Comparison of ENCODE assay signal across 7 cellular contexts in the genomic region with DNA sequence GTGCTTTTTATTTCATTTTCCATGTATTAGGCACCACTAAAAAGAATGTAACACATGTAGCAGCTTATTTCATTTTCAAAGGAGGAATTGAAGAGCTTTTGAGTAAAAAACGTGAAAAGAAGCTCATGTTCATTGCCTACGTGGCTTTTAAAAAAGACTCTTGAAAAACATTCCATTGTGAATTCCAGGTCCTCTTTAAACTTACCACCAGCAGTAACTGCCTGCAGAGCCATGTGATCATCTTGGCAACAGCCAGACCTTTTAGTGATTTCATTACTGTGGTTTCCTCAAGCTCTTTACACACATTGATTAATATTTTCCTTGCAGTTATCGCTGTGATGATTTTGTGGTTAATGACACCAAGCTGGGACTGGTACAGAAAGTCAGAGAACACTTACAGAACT. TPM values are rescaled to one million over a fixed set of nuclear protein-coding genes. Genes with fewer than 3 reads are reported as not detected.
DNase-seq lines count a peak whose midpoint lies in the region; ATAC-seq and TF ChIP-seq lines count a peak whose summit lies in the region.

No MANE protein-coding gene starts in this region.

- peak in 1 of 2 experiments; percentile 16; a peak in 1 of 4 replicates for TF ChIP-seq EP300 in SK-N-SH (IDR thresholded peaks at IDR 0.05; ENCODE audit: borderline replicate concordance in 1 of 2, low read depth in 1 of 2, low read length in 1 of 2)

- no peak overlapping the region for H3K27ac ChIP-seq in H9 (ENCODE audit: insufficient read length, low read depth, low read length)
- H3K27ac ChIP-seq in SK-N-SH (ENCODE audit: low read depth in 2 of 2, low read length in 1 of 2): peak overlapping the region; percentile 34 to 81; a peak in 3 of 4 replicates

- no peak for TF ChIP-seq RAD21 in SK-N-SH (IDR thresholded peaks at IDR 0.05; ENCODE audit: low read length)

- CTCF ChIA-PET in SK-N-SH (lab: Yijun Ruan, JAX): interaction anchor here (1.0 to 1.5 kb wide), 3 partner anchors 19 to 87 kb away, joined by 5 to 6 read pairs (median 5); partner anchors contain the start of gene USP3

- H3K4me3 ChIP-seq in SK-N-SH (ENCODE audit: low read depth in 2 of 2, low read length in 1 of 2): peak overlapping the region in 1 of 2 experiments; percentile 17; a peak in 1 of 4 replicates
- peak overlapping the region; percentile 39 for H3K4me3 ChIP-seq in fibroblast of pulmonary artery (replicated peaks; ENCODE audit: low read depth, low read length)

- H4K8ac ChIP-seq in H9 (replicated peaks; ENCODE audit: insufficient read length, low read depth, low read length): no peak overlapping the region

- H3K9me3 ChIP-seq in H9 (ENCODE audit: control insufficient read depth, low read depth, low read length) (no peaks in the 10 kb centered on the region), SK-N-SH (no peaks in the 10 kb centered on the region)

- H3K79me2 ChIP-seq in H9 (ENCODE audit: insufficient read depth, low read length) (no peaks in the 10 kb centered on the region), SK-N-SH (ENCODE audit: insufficient read depth) (peaks cover 12% of the 10 kb centered on the region)

- no peak overlapping the region for H3T11ph ChIP-seq in H9 (ENCODE audit: low read length)

- no peak overlapping the region for H3K56ac ChIP-seq in H9 (ENCODE audit: insufficient read length, low read depth, low read length)

- no peaks in the 10 kb centered on the region for H3K27me3 ChIP-seq in H9 (ENCODE audit: insufficient read depth, low read length)
- H3K27me3 ChIP-seq in SK-N-SH (ENCODE audit: insufficient read depth): no peaks in the 10 kb centered on the region

- H3K23ac ChIP-seq in H9 (ENCODE audit: insufficient read length, low read depth, low read length): no peak overlapping the region

- no peak overlapping the region for H3K14ac ChIP-seq in H9 (ENCODE audit: insufficient read depth, low read length)

- H3K4ac ChIP-seq in H9 (ENCODE audit: low read depth, low read length): no peak overlapping the region

- no peak overlapping the region for H2BK5ac ChIP-seq in H9 (ENCODE audit: insufficient read length, low read length)

- H3K4me1 Mint-ChIP-seq in H9 (peaks cover 18 to 32% of the 10 kb centered on the region in 2 experiments), osteocyte (ENCODE audit: unreplicated experiment) (peaks cover 47% of the 10 kb centered on the region)

- no peak overlapping the region for H3K4me2 ChIP-seq in H9 (ENCODE audit: insufficient read depth, insufficient read length, low read length)
- H3K4me2 ChIP-seq in SK-N-SH: peak overlapping the region; percentile 55

- no peaks in the 10 kb centered on the region for H3K27me3 Mint-ChIP-seq in H9 (ENCODE audit: low read depth)
- no peaks in the 10 kb centered on the region for H3K27me3 Mint-ChIP-seq in osteocyte (ENCODE audit: unreplicated experiment)

- H2AFZ ChIP-seq in H9 (ENCODE audit: low read length) (no peak overlapping the region), SK-N-SH (ENCODE audit: low read depth) (no peak overlapping the region)

- H2BK12ac ChIP-seq in H9 (ENCODE audit: insufficient read length, low read depth, low read length): peak overlapping the region; percentile 64

- no peak for DNase-seq in H9
- DNase-seq in SK-N-SH: no peak
- peak; percentile 96 for DNase-seq in fibroblast of pulmonary artery (ENCODE audit: low read depth)
- no peak for DNase-seq in osteocyte (ENCODE audit: extremely low spot score, unreplicated experiment)
- DNase-seq in NCI-H187 (lab: John Stamatoyannopoulos, UW): no peak

- H3K4me1 ChIP-seq in H9 (ENCODE audit: insufficient read depth, low read length) (peaks cover 2% of the 10 kb centered on the region; the same call in 1 of the 2 replicates), SK-N-SH (ENCODE audit: control insufficient read depth in 1 of 2, insufficient read depth in 2 of 2, low read depth in 1 of 2, low read length in 1 of 2) (peaks cover 7 to 27% of the 10 kb centered on the region in 2 experiments; a peak in 3 of 4 replicates)

- no peak overlapping the region for H2AK5ac ChIP-seq in H9 (ENCODE audit: insufficient read length, low read length)

- H3K18ac ChIP-seq in H9 (ENCODE audit: insufficient read length, low read depth, low read length): no peak overlapping the region

- no peak overlapping the region for H4K91ac ChIP-seq in H9 (ENCODE audit: insufficient read length, low read depth, low read length)

- H2BK15ac ChIP-seq in H9 (ENCODE audit: low read depth, low read length): no peak overlapping the region

- H3K27ac Mint-ChIP-seq in H9 (peak overlapping the region; percentile 73 to 98 (median 96); a peak in 5 of 7 replicates), osteocyte (ENCODE audit: unreplicated experiment) (peak overlapping the region; percentile 91)

- no peak overlapping the region for H3K9ac ChIP-seq in H9 (ENCODE audit: extremely low read depth, insufficient read length, low read length)
- H3K9ac ChIP-seq in SK-N-SH: peak overlapping the region; percentile 27; the same call in 1 of the 2 replicates

- no peak overlapping the region for H2BK120ac ChIP-seq in H9 (ENCODE audit: low read depth, low read length, poor library complexity, severe bottlenecking)

- TF ChIP-seq CTCF in H9 (conservative IDR thresholded peaks at IDR 0.05): no peak
- no peak for TF ChIP-seq CTCF in SK-N-SH (IDR thresholded peaks at IDR 0.05)
- TF ChIP-seq CTCF in fibroblast of pulmonary artery (IDR thresholded peaks at IDR 0.05; ENCODE audit: low read length, missing control alignments): no peak
- no peak for TF ChIP-seq CTCF in osteocyte (IDR thresholded peaks at IDR 0.05)

- H3K79me1 ChIP-seq in H9 (ENCODE audit: insufficient read depth, low read depth, low read length, poor library complexity, severe bottlenecking): no peaks in the 10 kb centered on the region

- H4K5ac ChIP-seq in H9 (ENCODE audit: insufficient read length, low read depth, low read length): no peak overlapping the region

- peaks cover 18% of the 10 kb centered on the region for H3F3A ChIP-seq in SK-N-SH (replicated peaks; ENCODE audit: insufficient read depth)

- peaks cover 13 to 51% of the 10 kb centered on the region in 2 experiments for H3K36me3 ChIP-seq in SK-N-SH (replicated peaks in 1 of 2; ENCODE audit: control insufficient read depth in 1 of 2, insufficient read depth in 2 of 2, low read length in 1 of 2)

- H3K9me3 Mint-ChIP-seq in H9 (no peaks in the 10 kb centered on the region), osteocyte (ENCODE audit: unreplicated experiment) (no peaks in the 10 kb centered on the region)

- H2BK20ac ChIP-seq in H9 (ENCODE audit: low read depth, low read length, poor library complexity, severe bottlenecking): no peak overlapping the region

- peaks cover 0 to 6% (median 4%) of the 10 kb centered on the region in 3 experiments; a peak in 4 of 7 replicates for H3K36me3 Mint-ChIP-seq in H9 (ENCODE audit: insufficient read depth in 1 of 3, low read depth in 3 of 3)
- H3K36me3 Mint-ChIP-seq in osteocyte (ENCODE audit: unreplicated experiment): peaks cover 28% of the 10 kb centered on the region

- POLR2A ChIA-PET in SK-N-SH (lab: Yijun Ruan, JAX): no interaction called here

- ATAC-seq in HG03457 (IDR thresholded peaks at IDR 0.05; ENCODE audit: unreplicated experiment) (no peak), HG03432 (IDR thresholded peaks at IDR 0.05; ENCODE audit: unreplicated experiment) (no peak)

- H4K20me1 ChIP-seq in H9 (ENCODE audit: control insufficient read depth, insufficient read depth, insufficient read length): no peaks in the 10 kb centered on the region
- H4K20me1 ChIP-seq in SK-N-SH (ENCODE audit: insufficient read depth): no peaks in the 10 kb centered on the region

- H3K4me3 Mint-ChIP-seq in H9 (no peak overlapping the region), osteocyte (ENCODE audit: unreplicated experiment) (peak overlapping the region; percentile 59)

- no peaks in the 10 kb centered on the region for H3K9me2 ChIP-seq in SK-N-SH

- no CpG with 5 or more reads among the region's 3 CpGs for WGBS in H9 (ENCODE audit: extremely low coverage, insufficient read length, low lambda C conversion rate)
- 41% methylated on average over 3 of the region's 3 CpGs for WGBS in SK-N-SH (ENCODE audit: low lambda C conversion rate)

- H3K23me2 ChIP-seq in H9 (ENCODE audit: insufficient read length, low read depth, low read length, poor library complexity, severe bottlenecking): no peaks in the 10 kb centered on the region

TF ChIP-seq in SK-N-SH, 30 proteins besides CTCF, POLR2A, EP300 and RAD21 (continues in another document):
- TF ChIP-seq FOSL2 (IDR thresholded peaks at IDR 0.05; ENCODE audit: borderline replicate concordance, low read depth): peak; percentile 24; the same call in 1 of the 2 replicates
- TF ChIP-seq USF1 (IDR thresholded peaks at IDR 0.05; ENCODE audit: borderline replicate concordance, low read depth): peak; percentile 81
- no peak for TF ChIP-seq RCOR1 (IDR thresholded peaks at IDR 0.05; ENCODE audit: low read length)
- TF ChIP-seq, protein P1, sequence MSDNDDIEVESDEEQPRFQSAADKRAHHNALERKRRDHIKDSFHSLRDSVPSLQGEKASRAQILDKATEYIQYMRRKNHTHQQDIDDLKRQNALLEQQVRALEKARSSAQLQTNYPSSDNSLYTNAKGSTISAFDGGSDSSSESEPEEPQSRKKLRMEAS (IDR thresholded peaks at IDR 0.05; ENCODE audit: low read depth): peak; percentile 71; the same call in 1 of the 2 replicates
- TF ChIP-seq NFIC (IDR thresholded peaks at IDR 0.05; ENCODE audit: borderline replicate concordance): peak; percentile 70

RNA-seq across cellular contexts. Expression of gene FBXL22, which starts 43.8 kb away (rescaled TPM):
- total RNA-seq in H9 (2021): 0.48 and 0.52 TPM in 2 replicates
- polyA plus RNA-seq in SK-N-SH (2012; rRNA removed): 0.08 and 0.10 TPM in 2 replicates
- 0.12 and 0.14 TPM in 2 replicates for polyA plus RNA-seq in SK-N-SH (2012; cell fraction: cytosol; rRNA removed)
- polyA plus RNA-seq in SK-N-SH (2012; cell fraction: nucleus; rRNA removed): 0.08 and 0.09 TPM in 2 replicates
- 0.48 and 0.52 TPM in 2 replicates for total RNA-seq in osteocyte

RNA-seq across cellular contexts. Expression of gene USP3, which starts 49.0 kb away (rescaled TPM):
- 12.0 and 14.2 TPM in 2 replicates for total RNA-seq in H9 (2021)
- polyA plus RNA-seq in SK-N-SH (2012; rRNA removed): 9.3 and 10.8 TPM in 2 replicates
- 9.3 and 9.6 TPM in 2 replicates for polyA plus RNA-seq in SK-N-SH (2012; cell fraction: cytosol; rRNA removed)
- polyA plus RNA-seq in SK-N-SH (2012; cell fraction: nucleus; rRNA removed): 45.6 and 46.7 TPM in 2 replicates
- total RNA-seq in osteocyte: 41.2 and 45.9 TPM in 2 replicates
